15 cellular contexts compared by ENCODE assay signal in genomic region chr2:45763797-45764196, GRCh38.
DNase-seq lines count a peak whose midpoint lies in the region; ATAC-seq and TF ChIP-seq lines count a peak whose summit lies in the region.
"Had no signal": no experiment of that assay in that cellular context is flagged by ENCODE, and none has a peak within 500 bp of the region (broad histone marks: within the 10 kb centered on the region; RNA-seq: fewer than 3 reads in every experiment).

No MANE protein-coding gene starts in this region.

- H3K36me3 ChIP-seq in SK-N-SH (replicated peaks in 1 of 2; ENCODE audit: control insufficient read depth in 1 of 2, insufficient read depth in 2 of 2, low read length in 1 of 2) (no peaks in the 10 kb centered on the region), parathyroid adenoma (ENCODE audit: control insufficient read depth, insufficient read depth, low read length) (no peaks in the 10 kb centered on the region)
- H3K36me3 ChIP-seq: HAP-1 had no signal

- DNase-seq in SK-N-SH = no peak
- DNase-seq in SK-N-DZ (ENCODE audit: low spot score) = peak; percentile 84
- no peak for DNase-seq in NOMO-1 treated with dmso at 0.1 percent for 144 hours (lab: John Stamatoyannopoulos, UW; ENCODE audit: unreplicated experiment)
- DNase-seq in activated gamma-delta T cell treated with Interleukin-2 at 50 U/mL for 16 hours = no peak
- no peak for DNase-seq in NCI-H748 treated with DMSO at 0.1 percent for 48 hours (lab: John Stamatoyannopoulos, UW)
- DNase-seq: 8988T; Caco-2; CD8-positive, alpha-beta T cell; DND-41; GDM1; HFFc6 had no signal

- no peak for TF ChIP-seq EP300 in SK-N-SH (IDR thresholded peaks at IDR 0.05; ENCODE audit: borderline replicate concordance in 1 of 2, low read depth in 1 of 2, low read length in 1 of 2)

- no peak for ATAC-seq in SK-N-SH treated with all-trans-retinoic acid at 6 μM for 48 hours
- ATAC-seq: CD8-positive, alpha-beta T cell had no signal

- H3K9me3 ChIP-seq in SK-N-SH = no peaks in the 10 kb centered on the region
- H3K9me3 ChIP-seq in parathyroid adenoma (ENCODE audit: control insufficient read depth, low read length) = no peaks in the 10 kb centered on the region
- H3K9me3 ChIP-seq: Caco-2, HAP-1 had no signal

- no peak for TF ChIP-seq RAD21 in SK-N-SH (IDR thresholded peaks at IDR 0.05; ENCODE audit: low read length)

- no peak overlapping the region for H3K4me3 ChIP-seq in SK-N-SH (ENCODE audit: low read depth in 2 of 2, low read length in 1 of 2)
- H3K4me3 ChIP-seq in parathyroid adenoma (ENCODE audit: low read depth, low read length) = no peak overlapping the region
- H3K4me3 ChIP-seq: HAP-1 had no signal

- H3K27me3 ChIP-seq in SK-N-SH (ENCODE audit: insufficient read depth) (no peaks in the 10 kb centered on the region), parathyroid adenoma (ENCODE audit: control insufficient read depth, insufficient read depth, low read length) (no peaks in the 10 kb centered on the region)

- H3K79me2 ChIP-seq in SK-N-SH (ENCODE audit: insufficient read depth) (no peaks in the 10 kb centered on the region), parathyroid adenoma (peaks cover 59% of the 10 kb centered on the region)

- POLR2A ChIA-PET in SK-N-SH (lab: Yijun Ruan, JAX) = no interaction called here

- CTCF ChIA-PET in SK-N-SH (lab: Yijun Ruan, JAX) = interaction anchor here (1.2 to 7.8 kb wide), 2 partner anchors 15 to 120 kb away, joined by 4 to 59 read pairs; no protein-coding TSS in a partner anchor

- no peak overlapping the region for H3K27ac ChIP-seq in SK-N-SH (ENCODE audit: low read depth in 2 of 2, low read length in 1 of 2)
- no peak overlapping the region for H3K27ac ChIP-seq in parathyroid adenoma
- H3K27ac ChIP-seq: KMS-11 had no signal

- no peaks in the 10 kb centered on the region for H3K9me2 ChIP-seq in SK-N-SH

- H4K20me1 ChIP-seq in SK-N-SH (ENCODE audit: insufficient read depth) = peaks cover 6% of the 10 kb centered on the region; the same call in 1 of the 2 replicates

- H2AFZ ChIP-seq in SK-N-SH (ENCODE audit: low read depth) (no peak overlapping the region), parathyroid adenoma (no peak overlapping the region)

- H3K4me1 ChIP-seq in SK-N-SH (ENCODE audit: control insufficient read depth in 1 of 2, insufficient read depth in 2 of 2, low read depth in 1 of 2, low read length in 1 of 2) = peaks cover 7 to 68% of the 10 kb centered on the region in 2 experiments; a peak in 2 of 4 replicates
- H3K4me1 ChIP-seq in parathyroid adenoma = peaks cover 38% of the 10 kb centered on the region
- H3K4me1 ChIP-seq: Caco-2, HAP-1 had no signal

- no peak overlapping the region for H3K9ac ChIP-seq in SK-N-SH
- H3K9ac ChIP-seq in parathyroid adenoma = no peak overlapping the region
- H3K9ac ChIP-seq: KMS-11 had no signal

- 58% methylated on average over 5 of the region's 5 CpGs for WGBS in SK-N-SH (ENCODE audit: low lambda C conversion rate)

- no peak overlapping the region for H3K4me2 ChIP-seq in SK-N-SH
- H3K4me2 ChIP-seq in parathyroid adenoma (ENCODE audit: low read length) = peak overlapping the region; percentile 7
- H3K4me2 ChIP-seq: KMS-11 had no signal

- TF ChIP-seq CTCF in SK-N-SH (IDR thresholded peaks at IDR 0.05) = no peak
- TF ChIP-seq CTCF in parathyroid adenoma (IDR thresholded peaks at IDR 0.05) = no peak

- H3F3A ChIP-seq in SK-N-SH (replicated peaks; ENCODE audit: insufficient read depth) = peaks cover 17% of the 10 kb centered on the region

TF ChIP-seq in SK-N-SH treated with all-trans-retinoic acid at 6 μM for 48 hours, 23 proteins besides CTCF, POLR2A, EP300 and RAD21 (continues in another document):
- TF ChIP-seq CSDC2 (CRISPR knock-in tag; IDR thresholded peaks at IDR 0.05) = no peak
- TF ChIP-seq TCF4 (CRISPR knock-in tag; IDR thresholded peaks at IDR 0.05; ENCODE audit: borderline replicate concordance) = peak; percentile 60; the same call in 1 of the 2 replicates
- no peak for TF ChIP-seq ZFP30 (CRISPR knock-in tag; IDR thresholded peaks at IDR 0.05)
- TF ChIP-seq CREB5 (CRISPR knock-in tag; IDR thresholded peaks at IDR 0.05; ENCODE audit: low read depth) = no peak
- no peak for TF ChIP-seq CSRNP3 (CRISPR knock-in tag; IDR thresholded peaks at IDR 0.05)
- no peak for TF ChIP-seq OSR1 (CRISPR knock-in tag; IDR thresholded peaks at IDR 0.05)
- peak; percentile 83 for TF ChIP-seq ISL1 (CRISPR knock-in tag; IDR thresholded peaks at IDR 0.05)

TF ChIP-seq in SK-N-SH, 30 proteins besides CTCF, POLR2A, EP300 and RAD21:
- TF ChIP-seq USF1 (IDR thresholded peaks at IDR 0.05; ENCODE audit: borderline replicate concordance, low read depth) (no peak), EZH2phosphoT487 (IDR thresholded peaks at IDR 0.05; ENCODE audit: borderline replicate concordance, low read depth) (no peak), YY1 (IDR thresholded peaks at IDR 0.05; ENCODE audit: low read depth) (no peak), PBX3 (IDR thresholded peaks at IDR 0.05) (no peak), MXI1 (IDR thresholded peaks at IDR 0.05; ENCODE audit: low read depth, low read length) (no peak), MAX (IDR thresholded peaks at IDR 0.05; ENCODE audit: low read depth) (no peak), FOSL2 (IDR thresholded peaks at IDR 0.05; ENCODE audit: borderline replicate concordance, low read depth) (no peak), REST (IDR thresholded peaks at IDR 0.05; ENCODE audit: low read depth, low read length) (no peak), ELF1 (IDR thresholded peaks at IDR 0.05) (no peak), RFX5 (IDR thresholded peaks at IDR 0.05; ENCODE audit: low read length) (no peak), NRF1 (IDR thresholded peaks at IDR 0.05; ENCODE audit: low read depth, low read length) (no peak), RXRA (IDR thresholded peaks at IDR 0.05; ENCODE audit: borderline replicate concordance, low read depth) (no peak), TCF12 (IDR thresholded peaks at IDR 0.05) (no peak), IRF3 (IDR thresholded peaks at IDR 0.05; ENCODE audit: low read depth, low read length) (no peak), JUND (IDR thresholded peaks at IDR 0.05) (no peak), CHD2 (IDR thresholded peaks at IDR 0.05; ENCODE audit: low read length, partially characterized antibody) (no peak), MEF2A (IDR thresholded peaks at IDR 0.05; ENCODE audit: borderline replicate concordance, low read depth) (no peak)
